Comparison of ENCODE assay signal across 8 cellular contexts in genomic region chr1:50929376-50929958, GRCh38. TPM values are rescaled to one million over a fixed set of nuclear protein-coding genes. Genes with fewer than 3 reads are reported as not detected.
DNase-seq lines count a peak whose midpoint lies in the region; ATAC-seq, FAIRE-seq and TF ChIP-seq lines count a peak whose summit lies in the region.

No MANE protein-coding gene starts in this region.

- ATAC-seq in HG03095 (IDR thresholded peaks at IDR 0.05; ENCODE audit: unreplicated experiment) (no peak), GM21381 (IDR thresholded peaks at IDR 0.05; ENCODE audit: unreplicated experiment) (no peak), GM19463 (IDR thresholded peaks at IDR 0.05; ENCODE audit: unreplicated experiment) (no peak)

- H3K27me3 Mint-ChIP-seq in HFFc6 (ENCODE audit: insufficient read depth), result no peaks in the 10 kb centered on the region

- H3K4me1 ChIP-seq in small intestine (ENCODE audit: control insufficient read depth in 2 of 2, insufficient read depth in 1 of 2, low read depth in 1 of 2, low read length in 1 of 2), result peaks cover 0 to 3% of the 10 kb centered on the region in 2 donors

- 39 to 56% (median 48%) methylated on average over 2 of the region's 2 CpGs for WGBS in small intestine, 3 donors

- H3K9me3 Mint-ChIP-seq in HFFc6, result no peaks in the 10 kb centered on the region

- H3K27ac ChIP-seq in C4-2B, result no peak overlapping the region
- H3K27ac ChIP-seq in small intestine (ENCODE audit: low read depth in 1 of 2, low read length in 1 of 2), result no peak overlapping the region

- H3K4me1 Mint-ChIP-seq in HFFc6 (ENCODE audit: low read depth), result peaks cover 12% of the 10 kb centered on the region

- peak; percentile 37 for DNase-seq in HFFc6
- peak; percentile 43 for DNase-seq in RPMI7951 (ENCODE audit: low read depth)
- DNase-seq in fibroblast of villous mesenchyme (ENCODE audit: low read depth), result peak; percentile 61
- DNase-seq in small intestine, result peak; percentile 32

- no peaks in the 10 kb centered on the region for H3K36me3 ChIP-seq in small intestine (ENCODE audit: control insufficient read depth in 2 of 2, insufficient read depth in 2 of 2, low read length in 2 of 2)

- H3K4me3 ChIP-seq in fibroblast of villous mesenchyme (ENCODE audit: low read depth, low read length) (no peak overlapping the region), small intestine (ENCODE audit: low read depth in 1 of 2, low read length in 2 of 2) (no peak overlapping the region)

- H3K27me3 ChIP-seq in small intestine (ENCODE audit: control insufficient read depth in 2 of 2, insufficient read depth in 2 of 2, low read length in 2 of 2), result no peaks in the 10 kb centered on the region

- H3K36me3 Mint-ChIP-seq in HFFc6 (ENCODE audit: low read depth), result peaks cover under 1% of the 10 kb centered on the region; the same call in 1 of the 2 replicates

- H3K9me3 ChIP-seq in small intestine (ENCODE audit: control insufficient read depth, low read depth), result no peaks in the 10 kb centered on the region

- H3K4me3 Mint-ChIP-seq in HFFc6, result no peak overlapping the region

- TF ChIP-seq CTCF in C4-2B (conservative IDR thresholded peaks at IDR 0.05) (peak; percentile 81), HFFc6 (IDR thresholded peaks at IDR 0.05) (peak; percentile 84), fibroblast of villous mesenchyme (IDR thresholded peaks at IDR 0.05; ENCODE audit: insufficient read depth, low read depth, low read length) (peak; percentile 59)

- no peak overlapping the region for H3K27ac Mint-ChIP-seq in HFFc6

- peak; percentile 10 for FAIRE-seq in small intestine (lab: Jason Lieb, UNC)

RNA-seq across cellular contexts. Expression of gene FAF1, which starts 30.6 kb away (rescaled TPM):
- 10 to 100 TPM; 60.1 to 79.1 (median 67.8) TPM for total RNA-seq in HFFc6 (2021; fragmentation: NEBNext Ultra II Directional; extraction: Animal tissue kit (Norgen Biotek cat#: 25700))
- 88.3 and 102 TPM in 2 replicates for total RNA-seq in RPMI7951 (2014; rRNA removed; shearing (Covaris generic))
- total RNA-seq in fibroblast of villous mesenchyme, result 41.2 and 55.7 TPM in 2 replicates
- 10 to 100 TPM; 19.5 to 37.2 (median 27.8) TPM for polyA plus RNA-seq in small intestine

RNA-seq across cellular contexts. Expression of gene CDKN2C, which starts 40.6 kb away (rescaled TPM):
- total RNA-seq in HFFc6 (2021; fragmentation: NEBNext Ultra II Directional; extraction: Animal tissue kit (Norgen Biotek cat#: 25700)), result 10 to 100 TPM; 13.1 to 26.7 (median 24.9) TPM
- 108 and 133 TPM in 2 replicates for total RNA-seq in RPMI7951 (2014; rRNA removed; shearing (Covaris generic))
- 18.0 and 19.0 TPM in 2 replicates for total RNA-seq in fibroblast of villous mesenchyme
- polyA plus RNA-seq in small intestine, result 10 to 100 TPM; 12.5 to 18.3 (median 15.1) TPM
